Comparison of ENCODE assay signal across 8 cellular contexts in the genomic region with DNA sequence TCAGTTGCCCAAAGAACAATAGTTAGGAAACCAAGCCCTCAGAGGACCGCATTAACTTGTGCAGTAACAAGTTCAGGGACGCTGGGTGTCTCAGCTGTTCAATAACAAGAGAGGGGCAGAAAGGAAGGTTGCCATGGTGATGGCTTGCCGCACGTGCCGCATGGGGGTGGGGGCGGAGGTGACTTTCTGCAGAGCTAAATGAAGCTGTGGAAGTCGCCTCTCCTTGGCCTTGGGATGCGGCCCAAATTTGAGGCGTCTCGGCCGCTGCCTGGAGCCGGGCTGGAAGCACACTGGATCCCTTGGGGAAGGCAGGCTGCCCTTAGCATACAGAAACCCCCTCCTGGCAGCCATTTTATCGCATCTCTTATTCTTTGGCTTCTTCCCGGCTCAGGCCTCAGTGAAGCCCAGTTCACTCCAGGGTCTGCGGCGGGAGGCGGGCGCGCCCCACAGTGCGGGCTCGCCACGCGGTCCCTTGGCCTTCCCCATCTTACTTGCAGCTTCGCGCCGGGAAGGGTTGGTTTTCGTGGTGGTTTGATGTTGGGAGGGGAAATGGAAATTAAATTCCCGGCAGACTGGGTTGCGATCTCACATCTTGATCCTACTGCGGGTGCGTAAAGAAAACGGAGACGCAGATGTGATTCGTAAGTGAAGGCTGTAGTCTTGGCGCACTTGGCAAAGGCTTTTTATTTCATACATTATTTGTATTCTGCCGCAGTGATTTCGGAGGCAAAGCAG.
A peak's percentile ranks its signal among the peaks of the same experiment; 100 is the strongest.
DNase-seq lines count a peak whose midpoint lies in the region; ATAC-seq and TF ChIP-seq lines count a peak whose summit lies in the region.

No MANE protein-coding gene starts in this region.

- no peaks in the 10 kb centered on the region for H3K9me3 ChIP-seq in CD4-positive, alpha-beta T cell (ENCODE audit: control insufficient read depth, low read length)
- H3K9me3 ChIP-seq in tibial nerve = no peaks in the 10 kb centered on the region

- intact Hi-C loops in CD4-positive, alpha-beta T cell (cut with DNase I, micrococcal nuclease) = no loop called here

- H3K27ac Mint-ChIP-seq in CD4-positive, alpha-beta T cell = no peak overlapping the region

- no peak for ATAC-seq in CD4-positive, alpha-beta T cell (ENCODE audit: poor library complexity)
- ATAC-seq in HG03457 (IDR thresholded peaks at IDR 0.05; ENCODE audit: unreplicated experiment) = no peak
- ATAC-seq in activated CD4-positive, CD25-positive, alpha-beta regulatory T cell treated with anti-CD3 and anti-CD28 coated beads, Interleukin-2, amount 50 U/mL, for 24 hours = no peak

- no peaks in the 10 kb centered on the region for H3K36me3 Mint-ChIP-seq in CD4-positive, alpha-beta T cell (ENCODE audit: low read depth)

- peak overlapping the region; percentile 5 to 49 (median 26) for H3K4me3 ChIP-seq in tibial nerve

- H3K36me3 ChIP-seq in tibial nerve = no peaks in the 10 kb centered on the region

- peaks cover 11% of the 10 kb centered on the region for H3K4me1 Mint-ChIP-seq in CD4-positive, alpha-beta T cell (ENCODE audit: low read depth)

- CTCF ChIA-PET in CD4-positive, alpha-beta T cell (lab: Charles Lee) = no interaction called here

- no peak for DNase-seq in CD4-positive, alpha-beta T cell
- DNase-seq in NCI-H1105 treated with DMSO at 0.1 percent for 48 hours (lab: John Stamatoyannopoulos, UW) = peak; percentile 84
- peak; percentile 55 to 57 for DNase-seq in dermis microvascular lymphatic vessel endothelial cell (ENCODE audit: low read depth in 2 of 2)
- peak; percentile 54 to 89 for DNase-seq in lung microvascular endothelial cell (ENCODE audit: low read depth in 2 of 2)
- DNase-seq in tibial nerve (ENCODE audit: low spot score in 2 of 2) = peak; percentile 17 to 18
- DNase-seq in 8988T = no peak

- TF ChIP-seq EP300 in tibial nerve (IDR thresholded peaks at IDR 0.05) = no peak

- no peak for TF ChIP-seq POLR2A in tibial nerve (IDR thresholded peaks at IDR 0.05)

- H3K27me3 Mint-ChIP-seq in CD4-positive, alpha-beta T cell = peaks cover 43% of the 10 kb centered on the region

- H3K27me3 ChIP-seq in CD4-positive, alpha-beta T cell (ENCODE audit: control insufficient read depth, insufficient read depth, low read length) = peaks cover 5% of the 10 kb centered on the region
- H3K27me3 ChIP-seq in tibial nerve = no peaks in the 10 kb centered on the region

- POLR2A ChIA-PET in CD4-positive, alpha-beta T cell (lab: Charles Lee) = no interaction called here

- WGBS in tibial nerve, 2 donors = 4 to 21% methylated on average over 37 of the region's 37 CpGs

- H3K4me1 ChIP-seq in tibial nerve = peaks cover 0 to 12% (median 0%) of the 10 kb centered on the region in 4 donors

- peak overlapping the region; percentile 56 for H3K4me3 Mint-ChIP-seq in CD4-positive, alpha-beta T cell

- H3K9me3 Mint-ChIP-seq in CD4-positive, alpha-beta T cell = no peaks in the 10 kb centered on the region

- TF ChIP-seq CTCF in CD4-positive, alpha-beta T cell (IDR thresholded peaks at IDR 0.05) = no peak
- TF ChIP-seq CTCF in tibial nerve (IDR thresholded peaks at IDR 0.05) = no peak

- H3K27ac ChIP-seq in CD4-positive, alpha-beta T cell (ENCODE audit: low read depth, low read length) = no peak overlapping the region
- H3K27ac ChIP-seq in tibial nerve = peak overlapping the region in 1 of 4 donors; percentile 34

Comparison
In these comparisons a context has a peak if more than half of its experiments do, and no peak if none do; other contexts are left out.
1. DNase-seq: peak in NCI-H1105 treated with DMSO at 0.1 percent for 48 hours (single experiment), dermis microvascular lymphatic vessel endothelial cell (2 of 2), lung microvascular endothelial cell (2 of 2) and tibial nerve (2 of 2); none in CD4-positive, alpha-beta T cell (0 of 10) and 8988T (single experiment).